8 cellular contexts compared by ENCODE assay signal in the genomic region with DNA sequence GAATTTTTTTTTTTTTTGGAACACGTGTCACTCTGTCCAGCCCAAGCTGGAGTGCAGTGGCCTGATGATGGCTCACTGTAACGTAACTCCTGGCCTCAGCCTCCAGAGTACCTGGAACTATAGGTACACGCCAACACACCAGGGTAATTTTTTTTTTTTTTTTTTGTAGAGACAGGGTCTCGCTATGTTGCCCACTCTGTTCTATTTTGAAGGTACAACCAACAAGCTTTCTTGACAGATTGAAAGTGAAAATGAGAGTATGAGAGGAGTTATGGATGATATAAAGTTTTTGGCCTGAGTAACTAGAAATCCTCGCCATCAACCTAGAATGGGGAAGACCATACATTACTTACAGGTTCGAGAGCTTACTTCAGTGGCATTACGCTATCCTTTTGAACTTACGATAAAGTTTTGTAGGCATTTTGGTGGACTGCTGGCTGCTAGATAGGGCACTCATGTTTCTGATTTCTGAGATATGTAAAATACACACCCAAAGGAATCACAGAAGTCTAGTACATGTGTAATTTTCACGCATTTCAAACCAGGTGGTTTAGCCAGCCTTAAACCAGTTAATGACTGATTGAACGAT. TPM values are rescaled to one million over a fixed set of nuclear protein-coding genes. Genes with fewer than 3 reads are reported as not detected.
DNase-seq lines count a peak whose midpoint lies in the region; ATAC-seq and TF ChIP-seq lines count a peak whose summit lies in the region.

No MANE protein-coding gene starts in this region.

- no peaks in the 10 kb centered on the region for H3K9me3 Mint-ChIP-seq in activated CD4-positive, alpha-beta T cell treated with anti-CD3 and anti-CD28 coated beads, Interleukin-2, amount 10 ng/mL, durations not matched to agents 7 days and 5 days

- DNase-seq in activated CD4-positive, alpha-beta T cell treated with anti-CD3 and anti-CD28 coated beads, Interleukin-2, amount 10 ng/mL, durations not matched to agents 7 days and 5 days: peak; percentile 10
- DNase-seq in activated CD4-positive, alpha-beta T cell treated with anti-CD3 and anti-CD28 coated beads, Interleukin-2, amount 50 U/mL, for 1 hour: no peak
- peak; percentile 49 for DNase-seq in NOMO-1 treated with DMSO at 0.1 percent for 48 hours (lab: John Stamatoyannopoulos, UW; ENCODE audit: unreplicated experiment)
- peak; percentile 25 for DNase-seq in choroid plexus epithelial cell (ENCODE audit: low read depth)
- no peak for DNase-seq in NCI-H2107 treated with DMSO at 0.1 percent for 48 hours (lab: John Stamatoyannopoulos, UW; ENCODE audit: unreplicated experiment)
- no peak for DNase-seq in OCI-M2 (lab: John Stamatoyannopoulos, UW; ENCODE audit: unreplicated experiment)

- H3K36me3 ChIP-seq in muscle layer of duodenum (ENCODE audit: control insufficient read depth in 1 of 2, insufficient read depth in 2 of 2, low read length in 2 of 2): no peaks in the 10 kb centered on the region

- no peaks in the 10 kb centered on the region for H3K27me3 Mint-ChIP-seq in activated CD4-positive, alpha-beta T cell treated with anti-CD3 and anti-CD28 coated beads, Interleukin-2, amount 10 ng/mL, durations not matched to agents 7 days and 5 days

- H3K4me1 ChIP-seq in muscle layer of duodenum (ENCODE audit: control insufficient read depth in 1 of 2, insufficient read depth in 2 of 2, low read length in 2 of 2): peaks cover 0 to 19% of the 10 kb centered on the region in 2 donors

- H3K36me3 Mint-ChIP-seq in activated CD4-positive, alpha-beta T cell treated with anti-CD3 and anti-CD28 coated beads, Interleukin-2, amount 10 ng/mL, durations not matched to agents 7 days and 5 days (ENCODE audit: low read depth): peaks cover 47% of the 10 kb centered on the region

- no peak for TF ChIP-seq CTCF in choroid plexus epithelial cell (conservative IDR thresholded peaks at IDR 0.05; ENCODE audit: low read depth, low read length)

- CTCF ChIA-PET in activated CD4-positive, alpha-beta T cell treated with anti-CD3 and anti-CD28 coated beads, Interleukin-2, amount 10 ng/mL, durations not matched to agents 7 days and 5 days (lab: Charles Lee): interaction anchor here (1.0 to 4.8 kb wide), 12 partner anchors 8 to 121 kb away, joined by 3 to 28 read pairs (median 5); no protein-coding TSS in a partner anchor

- peaks cover 44% of the 10 kb centered on the region for H3K4me1 Mint-ChIP-seq in activated CD4-positive, alpha-beta T cell treated with anti-CD3 and anti-CD28 coated beads, Interleukin-2, amount 10 ng/mL, durations not matched to agents 7 days and 5 days

- peak; percentile 4 for ATAC-seq in HG02588 (IDR thresholded peaks at IDR 0.05; ENCODE audit: unreplicated experiment)

- H3K4me3 ChIP-seq in choroid plexus epithelial cell (ENCODE audit: low read depth, low read length) (peak overlapping the region; percentile 93), muscle layer of duodenum (ENCODE audit: low read depth in 1 of 2, low read length in 2 of 2) (peak overlapping the region; percentile 82 to 94)

- peak overlapping the region; percentile 97 for H3K27ac Mint-ChIP-seq in activated CD4-positive, alpha-beta T cell treated with anti-CD3 and anti-CD28 coated beads, Interleukin-2, amount 10 ng/mL, durations not matched to agents 7 days and 5 days

- H3K27me3 ChIP-seq in muscle layer of duodenum (ENCODE audit: low read depth, low read length): no peaks in the 10 kb centered on the region

- no peaks in the 10 kb centered on the region for H3K9me3 ChIP-seq in muscle layer of duodenum (ENCODE audit: control insufficient read depth in 1 of 2, low read length in 2 of 2)

- POLR2A ChIA-PET in activated CD4-positive, alpha-beta T cell treated with anti-CD3 and anti-CD28 coated beads, Interleukin-2, amount 10 ng/mL, durations not matched to agents 7 days and 5 days (lab: Charles Lee): interaction anchor here (0.6 to 1.7 kb wide), 4 partner anchors 9 to 27 kb away, joined by 4 to 9 read pairs (median 5); no protein-coding TSS in a partner anchor

- peak overlapping the region; percentile 84 for H3K4me3 Mint-ChIP-seq in activated CD4-positive, alpha-beta T cell treated with anti-CD3 and anti-CD28 coated beads, Interleukin-2, amount 10 ng/mL, durations not matched to agents 7 days and 5 days

- H3K27ac ChIP-seq in muscle layer of duodenum (ENCODE audit: low read length): peak overlapping the region; percentile 24

RNA-seq across cellular contexts. Expression of gene CDC42SE2, which starts 0.8 kb away (rescaled TPM):
- total RNA-seq in activated CD4-positive, alpha-beta T cell treated with anti-CD3 and anti-CD28 coated beads, Interleukin-2, amount 10 ng/mL, durations not matched to agents 7 days and 5 days: 100 to 1,000 TPM; 145 TPM

Comparison
In these comparisons a context has a peak if more than half of its experiments do, and no peak if none do; other contexts are left out.
1. DNase-seq: peak in activated CD4-positive, alpha-beta T cell treated with anti-CD3 and anti-CD28 coated beads, Interleukin-2, amount 10 ng/mL, durations not matched to agents 7 days and 5 days (single experiment), NOMO-1 treated with DMSO at 0.1 percent for 48 hours (single experiment) and choroid plexus epithelial cell (single experiment); none in activated CD4-positive, alpha-beta T cell treated with anti-CD3 and anti-CD28 coated beads, Interleukin-2, amount 50 U/mL, for 1 hour (single experiment), NCI-H2107 treated with DMSO at 0.1 percent for 48 hours (single experiment) and OCI-M2 (single experiment).